Comparison of ENCODE assay signal across 19 cellular contexts in the genomic region with DNA sequence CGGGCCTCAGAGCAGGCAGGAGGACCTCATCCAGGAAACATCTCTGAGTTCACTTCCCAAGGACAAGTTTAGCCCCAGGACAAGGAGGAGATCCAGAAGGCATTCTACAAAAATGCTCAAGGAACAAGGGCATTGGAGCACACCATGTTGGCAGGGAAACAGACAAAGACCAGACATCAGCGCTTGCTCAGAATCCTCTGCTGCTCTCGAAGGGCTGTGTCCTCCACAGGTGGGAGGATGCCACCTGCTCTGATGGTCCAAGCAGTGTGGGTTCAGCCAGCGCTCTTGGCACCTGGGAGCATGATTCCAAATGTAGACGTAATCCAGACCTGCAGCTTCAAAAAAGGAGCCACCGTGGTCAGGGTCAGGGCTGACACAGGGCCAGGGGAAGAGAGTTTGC.
DNase-seq lines count a peak whose midpoint lies in the region.
"Had no signal": no experiment of that assay in that cellular context is flagged by ENCODE, and none has a peak within 500 bp of the region (broad histone marks: within the 10 kb centered on the region; RNA-seq: fewer than 3 reads in every experiment).

No MANE protein-coding gene starts in this region.

- DNase-seq in cerebellar cortex (ENCODE audit: low spot score) (peak; percentile 86), cerebellum (ENCODE audit: low spot score) (peak; percentile 84), hepatic stellate cell (ENCODE audit: low spot score) (no peak), SW 1271 (lab: John Stamatoyannopoulos, UW) (no peak), iPS-NIHi7 (ENCODE audit: extremely low spot score) (no peak)
- DNase-seq: 8988T; ACHN; BE2C; CD4-positive, alpha-beta memory T cell; CD4-positive, CD25-positive, alpha-beta regulatory T cell; CD8-positive, alpha-beta memory T cell; COR-L47; DMS 273 treated with DMSO at 0.1 percent for 48 hours; DMS153; DMS53; DMS79; DND-41; EL; GF-D8 had no signal

Comparison
In these comparisons a context has a peak if more than half of its experiments do, and no peak if none do; other contexts are left out.
1. DNase-seq: peak in cerebellar cortex (single experiment) and cerebellum (single experiment); none in hepatic stellate cell (single experiment), SW 1271 (0 of 2) and iPS-NIHi7 (single experiment).